In genomic region chr1:156608036-156608674, GRCh38 we compare ENCODE assay signal across 8 cellular contexts. TPM values are rescaled to one million over a fixed set of nuclear protein-coding genes. Genes with fewer than 3 reads are reported as not detected.
A peak's percentile ranks its signal among the peaks of the same experiment; 100 is the strongest.
DNase-seq lines count a peak whose midpoint lies in the region; ATAC-seq and TF ChIP-seq lines count a peak whose summit lies in the region.

No MANE protein-coding gene starts in this region.

- POLR2A ChIA-PET in CD4-positive, alpha-beta T cell (lab: Charles Lee): interaction anchor here (0.7 to 1.8 kb wide), 7 partner anchors 26 to 151 kb away, joined by 3 to 8 read pairs (median 3); partner anchors contain the start of gene MEF2D

- no peak overlapping the region for H3K27ac Mint-ChIP-seq in CD4-positive, alpha-beta T cell
- H3K27ac Mint-ChIP-seq in activated naive CD8-positive, alpha-beta T cell treated with anti-CD3 and anti-CD28 coated beads, Interleukin-2, amount 50 U/mL, for 24 hours: no peak overlapping the region

- peak overlapping the region; percentile 72 for H3K4me3 Mint-ChIP-seq in CD4-positive, alpha-beta T cell
- H3K4me3 Mint-ChIP-seq in activated naive CD8-positive, alpha-beta T cell treated with anti-CD3 and anti-CD28 coated beads, Interleukin-2, amount 50 U/mL, for 24 hours: no peak overlapping the region

- CTCF ChIA-PET in CD4-positive, alpha-beta T cell (lab: Charles Lee): interaction anchor here (0.6 to 1.8 kb wide), 19 partner anchors 9 to 222 kb away, joined by 3 to 32 read pairs (median 5); partner anchors contain the start of genes HAPLN2, IQGAP3, NAXE and TTC24

- no peaks in the 10 kb centered on the region for H3K27me3 ChIP-seq in CD4-positive, alpha-beta T cell (ENCODE audit: control insufficient read depth, insufficient read depth, low read length)

- no peaks in the 10 kb centered on the region for H3K9me3 ChIP-seq in CD4-positive, alpha-beta T cell (ENCODE audit: control insufficient read depth, low read length)

- H3K36me3 Mint-ChIP-seq in CD4-positive, alpha-beta T cell (ENCODE audit: low read depth): no peaks in the 10 kb centered on the region
- H3K36me3 Mint-ChIP-seq in activated naive CD8-positive, alpha-beta T cell treated with anti-CD3 and anti-CD28 coated beads, Interleukin-2, amount 50 U/mL, for 24 hours (ENCODE audit: low read depth): no peaks in the 10 kb centered on the region

- H3K9me3 Mint-ChIP-seq in CD4-positive, alpha-beta T cell: no peaks in the 10 kb centered on the region
- no peaks in the 10 kb centered on the region for H3K9me3 Mint-ChIP-seq in activated naive CD8-positive, alpha-beta T cell treated with anti-CD3 and anti-CD28 coated beads, Interleukin-2, amount 50 U/mL, for 24 hours

- ATAC-seq in CD4-positive, alpha-beta T cell (ENCODE audit: poor library complexity): peak; percentile 96
- ATAC-seq in GM21390 (IDR thresholded peaks at IDR 0.05; ENCODE audit: unreplicated experiment): peak; percentile 81
- ATAC-seq in activated naive CD8-positive, alpha-beta T cell treated with anti-CD3 and anti-CD28 coated beads, Interleukin-2, amount 50 U/mL, for 24 hours: peak; percentile 97
- peak; percentile 97 for ATAC-seq in Right ventricle myocardium superior (ENCODE audit: poor library complexity)
- no peak for ATAC-seq in HG02938 (IDR thresholded peaks at IDR 0.05; ENCODE audit: unreplicated experiment)

- peak; percentile 77 for TF ChIP-seq CTCF in CD4-positive, alpha-beta T cell (IDR thresholded peaks at IDR 0.05)

- peaks cover 21% of the 10 kb centered on the region for H3K27me3 Mint-ChIP-seq in CD4-positive, alpha-beta T cell
- peaks cover 14% of the 10 kb centered on the region for H3K27me3 Mint-ChIP-seq in activated naive CD8-positive, alpha-beta T cell treated with anti-CD3 and anti-CD28 coated beads, Interleukin-2, amount 50 U/mL, for 24 hours

- H3K4me1 Mint-ChIP-seq in CD4-positive, alpha-beta T cell (ENCODE audit: low read depth): peaks cover 15% of the 10 kb centered on the region
- H3K4me1 Mint-ChIP-seq in activated naive CD8-positive, alpha-beta T cell treated with anti-CD3 and anti-CD28 coated beads, Interleukin-2, amount 50 U/mL, for 24 hours: peaks cover 12% of the 10 kb centered on the region

- peak in 9 of 10 experiments; percentile 42 to 63 (median 52) for DNase-seq in CD4-positive, alpha-beta T cell
- DNase-seq in NCI-H1092 (lab: John Stamatoyannopoulos, UW) (peak; percentile 52), SK-MEL-5 (ENCODE audit: low read depth, low spot score) (peak; percentile 85), Right ventricle myocardium superior (no peak), pulmonary artery endothelial cell (ENCODE audit: low read depth, low spot score) (peak; percentile 37)
- DNase-seq in activated naive CD8-positive, alpha-beta T cell treated with anti-CD3 and anti-CD28 coated beads, Interleukin-2, amount 50 U/mL, for 24 hours: peak; percentile 57

- no peak overlapping the region for H3K27ac ChIP-seq in CD4-positive, alpha-beta T cell (ENCODE audit: low read depth, low read length)

- in situ Hi-C loops in SK-MEL-5 (cut with HindIII; ENCODE audit: low pct_unique_long_range_greater_than_20kb, low sequenced_read_pairs): no loop called here

- intact Hi-C loops in CD4-positive, alpha-beta T cell (cut with DNase I, micrococcal nuclease): loop anchor here (1.0 kb wide), 6 partner anchors 24 to 228 kb away; no protein-coding TSS in a partner anchor
- intact Hi-C loops in Right ventricle myocardium superior (cut with DNase I): loop anchor here (5.0 kb wide), 2 partner anchors 161 to 221 kb away; no protein-coding TSS in a partner anchor

RNA-seq across cellular contexts. Expression of gene GPATCH4, which starts 6.9 kb away (rescaled TPM):
- total RNA-seq in CD4-positive, alpha-beta T cell: 10 to 100 TPM; 35.3 to 36.3 TPM
- total RNA-seq in SK-MEL-5 (2014; rRNA removed; shearing (Covaris generic)): 26.4 and 27.3 TPM in 2 replicates
- 29.4 and 37.3 TPM in 2 replicates for polyA plus RNA-seq in SK-MEL-5 (2015; cell fraction: cytosol; rRNA removed)
- polyA plus RNA-seq in SK-MEL-5 (2015; cell fraction: nucleus; rRNA removed): 48.3 and 48.5 TPM in 2 replicates
- total RNA-seq in Right ventricle myocardium superior (15.9 TPM), pulmonary artery endothelial cell (27.2 and 45.6 TPM in 2 replicates)

RNA-seq across cellular contexts. Expression of gene HAPLN2, which starts 11.1 kb away (rescaled TPM):
- under 1 TPM; 0.44 to 0.56 TPM for total RNA-seq in CD4-positive, alpha-beta T cell
- not detected in 2 replicates for total RNA-seq in SK-MEL-5 (2014; rRNA removed; shearing (Covaris generic))
- polyA plus RNA-seq in SK-MEL-5 (2015; cell fraction: cytosol; rRNA removed): not detected in 2 replicates
- polyA plus RNA-seq in SK-MEL-5 (2015; cell fraction: nucleus; rRNA removed): 0.47 and 6.2 TPM in 2 replicates
- total RNA-seq in Right ventricle myocardium superior: 1.6 TPM
- not detected in 2 replicates for total RNA-seq in pulmonary artery endothelial cell

RNA-seq across cellular contexts. Expression of gene NAXE, which starts 16.6 kb away (rescaled TPM):
- total RNA-seq in CD4-positive, alpha-beta T cell: 10 to 100 TPM; 23.3 to 27.8 TPM
- total RNA-seq in SK-MEL-5 (2014; rRNA removed; shearing (Covaris generic)): 216 and 229 TPM in 2 replicates
- polyA plus RNA-seq in SK-MEL-5 (2015; cell fraction: cytosol; rRNA removed): 118 and 164 TPM in 2 replicates
- polyA plus RNA-seq in SK-MEL-5 (2015; cell fraction: nucleus; rRNA removed): 47.6 and 50.1 TPM in 2 replicates
- total RNA-seq in Right ventricle myocardium superior (115 TPM), pulmonary artery endothelial cell (97.7 and 126 TPM in 2 replicates)

RNA-seq across cellular contexts. Expression of gene TTC24, which starts 28.6 kb away (rescaled TPM):
- total RNA-seq in CD4-positive, alpha-beta T cell: 1 to 10 TPM; 5.7 to 8.1 TPM
- not detected in 2 replicates for total RNA-seq in SK-MEL-5 (2014; rRNA removed; shearing (Covaris generic))
- polyA plus RNA-seq in SK-MEL-5 (2015; cell fraction: cytosol; rRNA removed): not detected in 2 replicates
- polyA plus RNA-seq in SK-MEL-5 (2015; cell fraction: nucleus; rRNA removed): not detected in 2 replicates
- total RNA-seq in Right ventricle myocardium superior: not detected
- total RNA-seq in pulmonary artery endothelial cell: not detected in 2 replicates

RNA-seq across cellular contexts. Expression of gene BCAN, which starts 33.8 kb away (rescaled TPM):
- not detected for total RNA-seq in CD4-positive, alpha-beta T cell
- 34.2 and 43.7 TPM in 2 replicates for total RNA-seq in SK-MEL-5 (2014; rRNA removed; shearing (Covaris generic))
- polyA plus RNA-seq in SK-MEL-5 (2015; cell fraction: cytosol; rRNA removed): 77.7 and 93.2 TPM in 2 replicates
- 45.2 and 74.8 TPM in 2 replicates for polyA plus RNA-seq in SK-MEL-5 (2015; cell fraction: nucleus; rRNA removed)
- total RNA-seq in Right ventricle myocardium superior (0.46 TPM), pulmonary artery endothelial cell (not detected in 2 replicates)
